Comparison of ENCODE assay signal across 20 cellular contexts in genomic region chr12:3152892-3153291, GRCh38.
A peak's percentile ranks its signal among the peaks of the same experiment; 100 is the strongest.
DNase-seq lines count a peak whose midpoint lies in the region; ATAC-seq, FAIRE-seq and TF ChIP-seq lines count a peak whose summit lies in the region.
"Had no signal": no experiment of that assay in that cellular context is flagged by ENCODE, and none has a peak within 500 bp of the region (broad histone marks: within the 10 kb centered on the region; RNA-seq: fewer than 3 reads in every experiment).

No MANE protein-coding gene starts in this region.

- no peaks in the 10 kb centered on the region for H3K36me3 Mint-ChIP-seq in activated CD8-positive, alpha-beta memory T cell treated with anti-CD3 and anti-CD28 coated beads, Interleukin-2, amount 10 ng/mL, durations not matched to agents 7 days and 5 days
- no peaks in the 10 kb centered on the region for H3K36me3 Mint-ChIP-seq in stimulated activated naive B cell treated with anti-CD40 and anti-IgM and Interleukin-4, amounts not matched to agents 10 μg/mL and 1 μg/mL and 100 μg/mL, for 72 hours

- H3K4me1 Mint-ChIP-seq in activated CD8-positive, alpha-beta memory T cell treated with anti-CD3 and anti-CD28 coated beads, Interleukin-2, amount 10 ng/mL, durations not matched to agents 7 days and 5 days: peaks cover 4% of the 10 kb centered on the region
- H3K4me1 Mint-ChIP-seq in stimulated activated naive B cell treated with anti-CD40 and anti-IgM and Interleukin-4, amounts not matched to agents 10 μg/mL and 1 μg/mL and 100 μg/mL, for 72 hours: peaks cover 3 to 4% of the 10 kb centered on the region in 2 donors

- no peak overlapping the region for H3K4ac ChIP-seq in H1 (replicated peaks; ENCODE audit: insufficient read length, low read depth, low read length)

- H3F3A ChIP-seq in MM.1S (ENCODE audit: insufficient read depth, low read length): no peaks in the 10 kb centered on the region

- H3K23ac ChIP-seq in H1 (ENCODE audit: insufficient read length): no peak overlapping the region

- WGBS in H1 (ENCODE audit: extremely low coverage in 1 of 2, insufficient coverage in 1 of 2, insufficient read length in 1 of 2, insufficient replicate concordance in 2 of 2, low coverage in 1 of 2, low lambda C conversion rate in 2 of 2, missing lambda C conversion rate in 1 of 2), 2 experiments: 91% methylated on average over 11 of the region's 11 CpGs; no CpG with 5 or more reads in 1 of the 2 experiments

- POLR2A ChIA-PET in H1 (lab: Charles Lee; ENCODE audit: partially characterized antibody): interaction anchor here (1.1 to 1.2 kb wide), 2 partner anchors 14 to 32 kb away, joined by 3 read pairs; no protein-coding TSS in a partner anchor

- no peak overlapping the region for H3K27ac Mint-ChIP-seq in activated CD8-positive, alpha-beta memory T cell treated with anti-CD3 and anti-CD28 coated beads, Interleukin-2, amount 10 ng/mL, durations not matched to agents 7 days and 5 days
- no peak overlapping the region for H3K27ac Mint-ChIP-seq in stimulated activated naive B cell treated with anti-CD40 and anti-IgM and Interleukin-4, amounts not matched to agents 10 μg/mL and 1 μg/mL and 100 μg/mL, for 72 hours
- H3K27ac Mint-ChIP-seq: progenitor cell of endocrine pancreas had no signal

- CTCF ChIA-PET in activated CD8-positive, alpha-beta memory T cell treated with anti-CD3 and anti-CD28 coated beads, Interleukin-2, amount 10 ng/mL, durations not matched to agents 7 days and 5 days (lab: Charles Lee): interaction anchor here (1.1 to 1.3 kb wide), 3 partner anchors 18 to 50 kb away, joined by 3 read pairs; no protein-coding TSS in a partner anchor
- CTCF ChIA-PET in H1 (lab: Charles Lee; ENCODE audit: partially characterized antibody): interaction anchor here (0.7 to 16.6 kb wide), 13 partner anchors 11 to 613 kb away, joined by 3 to 300 read pairs (median 3); no protein-coding TSS in a partner anchor

- peaks cover 33% of the 10 kb centered on the region for H3K27me3 Mint-ChIP-seq in activated CD8-positive, alpha-beta memory T cell treated with anti-CD3 and anti-CD28 coated beads, Interleukin-2, amount 10 ng/mL, durations not matched to agents 7 days and 5 days
- H3K27me3 Mint-ChIP-seq in stimulated activated naive B cell treated with anti-CD40 and anti-IgM and Interleukin-4, amounts not matched to agents 10 μg/mL and 1 μg/mL and 100 μg/mL, for 72 hours: peaks cover 27 to 30% of the 10 kb centered on the region in 2 donors
- H3K27me3 Mint-ChIP-seq: progenitor cell of endocrine pancreas had no signal

- H3K36me3 ChIP-seq in H1 (ENCODE audit: control insufficient read depth in 2 of 4, insufficient read depth in 4 of 4, low read length in 3 of 4): no peaks in the 10 kb centered on the region
- H3K36me3 ChIP-seq in MM.1S (replicated peaks; ENCODE audit: insufficient read depth, low read length): no peaks in the 10 kb centered on the region
- H3K36me3 ChIP-seq: suprapubic skin had no signal

- H3K4me1 ChIP-seq in H1 (replicated peaks in 1 of 4; ENCODE audit: control insufficient read depth in 3 of 4, insufficient read depth in 4 of 4, low read length in 3 of 4) (peaks cover 8 to 31% (median 27%) of the 10 kb centered on the region in 4 experiments), MM.1S (ENCODE audit: low read length) (no peaks in the 10 kb centered on the region)

- no peak for FAIRE-seq in H1 (lab: Jason Lieb, UNC)
- FAIRE-seq: GM18507, GM19239 had no signal

- H2BK12ac ChIP-seq in H1 (ENCODE audit: low read depth, low read length): 0 out of 2 replicates have a peak overlapping the region, but pooled peaks have one; percentile 1

- H3K27me3 ChIP-seq in H1 (replicated peaks in 1 of 4; ENCODE audit: control insufficient read depth in 3 of 4, extremely low read depth in 1 of 4, insufficient read depth in 3 of 4, low read length in 3 of 4): no peaks in the 10 kb centered on the region
- H3K27me3 ChIP-seq in MM.1S (replicated peaks; ENCODE audit: insufficient read depth, low read length): peaks cover 84% of the 10 kb centered on the region
- H3K27me3 ChIP-seq: suprapubic skin had no signal

- no peaks in the 10 kb centered on the region for H3K9me3 Mint-ChIP-seq in activated CD8-positive, alpha-beta memory T cell treated with anti-CD3 and anti-CD28 coated beads, Interleukin-2, amount 10 ng/mL, durations not matched to agents 7 days and 5 days (ENCODE audit: low read depth)
- no peaks in the 10 kb centered on the region for H3K9me3 Mint-ChIP-seq in stimulated activated naive B cell treated with anti-CD40 and anti-IgM and Interleukin-4, amounts not matched to agents 10 μg/mL and 1 μg/mL and 100 μg/mL, for 72 hours
- H3K9me3 Mint-ChIP-seq: activated T-cell treated with anti-CD3 and anti-CD28 coated beads, Interleukin-2, amount 50 U/mL, for 4 hours had no signal

- no peak overlapping the region; the same call in 1 of the 2 replicates for H2BK15ac ChIP-seq in H1 (ENCODE audit: low read length)

- no peak overlapping the region for H3K56ac ChIP-seq in H1 (replicated peaks; ENCODE audit: insufficient read length, low read depth, low read length)

- no peak overlapping the region for H2BK20ac ChIP-seq in H1 (ENCODE audit: low read length)

- no peaks in the 10 kb centered on the region for H3K79me1 ChIP-seq in H1 (ENCODE audit: low read depth, low read length)

- H4K20me1 ChIP-seq in H1 (replicated peaks in 1 of 2; ENCODE audit: control insufficient read depth in 1 of 2, insufficient read depth in 2 of 2, low read length in 2 of 2): no peaks in the 10 kb centered on the region
- H4K20me1 ChIP-seq in MM.1S (ENCODE audit: insufficient read depth, low read length): no peaks in the 10 kb centered on the region

- in situ Hi-C loops in G401 (cut with HindIII; ENCODE audit: low sequenced_read_pairs): no loop called here

- no peaks in the 10 kb centered on the region for H3K9me3 ChIP-seq in H1 (ENCODE audit: insufficient read depth in 2 of 2, low read depth in 1 of 2, low read length in 1 of 2)
- H3K9me3 ChIP-seq in MM.1S (replicated peaks; ENCODE audit: insufficient read depth, low read length): no peaks in the 10 kb centered on the region
- H3K9me3 ChIP-seq: suprapubic skin had no signal

- TF ChIP-seq RAD21 in H1 (IDR thresholded peaks at IDR 0.05 in 1 of 2, conservative IDR thresholded peaks at IDR 0.05 in 1 of 2; ENCODE audit: low read depth in 2 of 2, low read length in 2 of 2): no peak

- 0 out of 2 replicates have a peak, but pooled peaks cover 2% of the 10 kb centered on the region for H3K23me2 ChIP-seq in H1 (ENCODE audit: low read depth, low read length)

- H3K4me3 ChIP-seq in H1 (ENCODE audit: extremely low read depth in 1 of 4, insufficient read depth in 2 of 4, low read depth in 3 of 4, low read length in 4 of 4) (no peak overlapping the region), MM.1S (ENCODE audit: low read length) (no peak overlapping the region)
- H3K4me3 ChIP-seq: suprapubic skin had no signal

- no peak overlapping the region for H2AK5ac ChIP-seq in H1 (ENCODE audit: low read depth, low read length)

- H4K91ac ChIP-seq in H1 (replicated peaks; ENCODE audit: insufficient read length, low read length): no peak overlapping the region

- no peak overlapping the region for H3K14ac ChIP-seq in H1 (ENCODE audit: insufficient read length)

- H3K4me3 Mint-ChIP-seq in activated CD8-positive, alpha-beta memory T cell treated with anti-CD3 and anti-CD28 coated beads, Interleukin-2, amount 10 ng/mL, durations not matched to agents 7 days and 5 days: no peak overlapping the region
- no peak overlapping the region for H3K4me3 Mint-ChIP-seq in stimulated activated naive B cell treated with anti-CD40 and anti-IgM and Interleukin-4, amounts not matched to agents 10 μg/mL and 1 μg/mL and 100 μg/mL, for 72 hours
- H3K4me3 Mint-ChIP-seq: activated T-cell treated with anti-CD3 and anti-CD28 coated beads, Interleukin-2, amount 50 U/mL, for 4 hours had no signal

- H4K5ac ChIP-seq in H1 (ENCODE audit: insufficient read length, low read depth, low read length): no peak overlapping the region

- H3K9me2 ChIP-seq in MM.1S (replicated peaks; ENCODE audit: insufficient read depth, low read length): no peaks in the 10 kb centered on the region

- no peak for TF ChIP-seq CTCF in H1 (IDR thresholded peaks at IDR 0.05; ENCODE audit: control extremely low read depth in 1 of 3, insufficient read depth in 1 of 3, low read depth in 1 of 3, low read length in 3 of 3)
- no peak for TF ChIP-seq CTCF in MM.1S (IDR thresholded peaks at IDR 0.05; ENCODE audit: low read length)

- H2AFZ ChIP-seq in H1 (ENCODE audit: low read length): no peak overlapping the region
- no peak overlapping the region for H2AFZ ChIP-seq in MM.1S (ENCODE audit: low read length)

- peak; percentile 42 for ATAC-seq in activated CD8-positive, alpha-beta memory T cell treated with anti-CD3 and anti-CD28 coated beads, Interleukin-2, amount 10 ng/mL, durations not matched to agents 7 days and 5 days
- peak; percentile 70 to 77 for ATAC-seq in stimulated activated naive B cell treated with anti-CD40 and anti-IgM and Interleukin-4, amounts not matched to agents 10 μg/mL and 1 μg/mL and 100 μg/mL, for 72 hours (replicated peaks)
- ATAC-seq in HG02588 (IDR thresholded peaks at IDR 0.05; ENCODE audit: unreplicated experiment): no peak
- ATAC-seq: PC-3 had no signal

- no peak overlapping the region for H3K27ac ChIP-seq in H1 (ENCODE audit: low read depth, low read length)
- H3K27ac ChIP-seq in MM.1S (ENCODE audit: low read length): no peak overlapping the region
- H3K27ac ChIP-seq: suprapubic skin had no signal

- H4K8ac ChIP-seq in H1 (ENCODE audit: extremely low read depth, insufficient read depth, low read length): no peak overlapping the region

- H3K79me2 ChIP-seq in H1 (ENCODE audit: control insufficient read depth in 1 of 2, insufficient read depth in 2 of 2, low read length in 2 of 2): no peaks in the 10 kb centered on the region
- no peaks in the 10 kb centered on the region for H3K79me2 ChIP-seq in MM.1S (ENCODE audit: low read length)

- H3K9ac ChIP-seq in H1 (replicated peaks in 1 of 4; ENCODE audit: extremely low read depth in 1 of 4, low read depth in 3 of 4, low read length in 3 of 4) (no peak overlapping the region), MM.1S (ENCODE audit: low read length) (no peak overlapping the region)

- no peak overlapping the region; the same call in 1 of the 2 replicates for H2BK5ac ChIP-seq in H1 (ENCODE audit: low read depth, low read length)

- no peak overlapping the region for H2BK120ac ChIP-seq in H1 (replicated peaks; ENCODE audit: low read depth, low read length)

- H3K18ac ChIP-seq in H1 (ENCODE audit: extremely low read depth, low read length): 0 out of 2 replicates have a peak overlapping the region, but pooled peaks have one; percentile 33

- H3K4me2 ChIP-seq in H1 (ENCODE audit: insufficient read depth in 1 of 2, low read depth in 2 of 2, low read length in 2 of 2) (no peak overlapping the region), MM.1S (ENCODE audit: low read depth, low read length) (no peak overlapping the region)

- TF ChIP-seq EP300 in H1 (IDR thresholded peaks at IDR 0.05; ENCODE audit: borderline replicate concordance in 1 of 2, low read depth in 2 of 2, low read length in 2 of 2): no peak

- no peak for TF ChIP-seq POLR2A in H1 (IDR thresholded peaks at IDR 0.05; ENCODE audit: control extremely low read depth in 1 of 2, low read depth in 2 of 2, low read length in 2 of 2)

- DNase-seq in activated CD8-positive, alpha-beta memory T cell treated with anti-CD3 and anti-CD28 coated beads, Interleukin-2, amount 10 ng/mL, durations not matched to agents 7 days and 5 days: peak; percentile 47
- DNase-seq in activated CD8-positive, alpha-beta memory T cell treated with anti-CD3 and anti-CD28 coated beads, Interleukin-2, amount 50 U/mL, for 48 hours: no peak
- DNase-seq in NAMALWA (ENCODE audit: low spot score) (peak; percentile 21), H1 (ENCODE audit: low read depth in 1 of 2, low spot score in 2 of 2) (no peak), G401 (ENCODE audit: low spot score) (no peak), MM.1S (no peak)
- DNase-seq in stimulated activated naive B cell treated with anti-CD40 and anti-IgM and Interleukin-4, amounts not matched to agents 10 μg/mL and 1 μg/mL and 100 μg/mL, for 72 hours: no peak
- DNase-seq: activated CD4-positive, CD25-positive, alpha-beta regulatory T cell; activated T-cell treated with anti-CD3 and anti-CD28 coated beads, Interleukin-2, amount 50 U/mL, for 4 hours; Calu3; hypothalamus; left cardiac atrium; NCI-H1436 treated with DMSO at 0.1 percent for 48 hours; PC-3; stimulated activated CD4-positive, alpha-beta T cell treated with anti-CD3 and anti-CD28 coated beads, Interleukin-12 subunit alpha, Interleukin-12 subunit beta, amount 100 ng/mL, for 4 hours had no signal

Comparison
In these comparisons a context has a peak if more than half of its experiments do, and no peak if none do; other contexts are left out.
1. DNase-seq: peak in activated CD8-positive, alpha-beta memory T cell treated with anti-CD3 and anti-CD28 coated beads, Interleukin-2, amount 10 ng/mL, durations not matched to agents 7 days and 5 days (single experiment) and NAMALWA (single experiment); none in activated CD8-positive, alpha-beta memory T cell treated with anti-CD3 and anti-CD28 coated beads, Interleukin-2, amount 50 U/mL, for 48 hours (single experiment), H1 (0 of 2), stimulated activated naive B cell treated with anti-CD40 and anti-IgM and Interleukin-4, amounts not matched to agents 10 μg/mL and 1 μg/mL and 100 μg/mL, for 72 hours (single experiment), G401 (single experiment) and MM.1S (single experiment).